8 cellular contexts compared by ENCODE assay signal in genomic region chr11:64845736-64846129, GRCh38. TPM values are rescaled to one million over a fixed set of nuclear protein-coding genes. Genes with fewer than 3 reads are reported as not detected.
DNase-seq lines count a peak whose midpoint lies in the region; ATAC-seq, FAIRE-seq and TF ChIP-seq lines count a peak whose summit lies in the region.
"Not testable (repeated sequence)": the region's sequence is repeated elsewhere in the genome, so short reads cannot be mapped to it uniquely, and the experiment has no call there.

No MANE protein-coding gene starts in this region.

- H3K27ac Mint-ChIP-seq in CD4-positive, CD25-positive, alpha-beta regulatory T cell = peak overlapping the region in 1 of 3 donors; percentile 69
- H3K27ac Mint-ChIP-seq in T-helper 2 cell treated with Interferon-gamma antibody and Interleukin-4, amounts not matched to agents 5 μg/mL and 100 μg/mL, for 36 hours; activated T-cell treated with anti-CD3 and anti-CD28 coated beads, Interleukin-2, amount 50 U/mL, for 72 hours; central memory CD8-positive, alpha-beta T cell (ENCODE audit: low read depth): not testable (repeated sequence)
- peak overlapping the region; percentile 74 to 79 for H3K27ac Mint-ChIP-seq in natural killer cell
- H3K27ac Mint-ChIP-seq in stimulated activated memory B cell treated with anti-CD40 and anti-IgM and Interleukin-4, amounts not matched to agents 10 μg/mL and 1 μg/mL and 100 μg/mL, for 72 hours = peak overlapping the region; percentile 62

- H3K79me2 ChIP-seq in HCT116 (ENCODE audit: insufficient read depth, low read length) = peaks cover 22% of the 10 kb centered on the region
- not testable (repeated sequence) for H3K79me2 ChIP-seq in HepG2 (ENCODE audit: insufficient read depth, low read length)

- BruUV-seq in HCT116 (replicated peaks; lab: Mats Ljungman, UMichigan); HepG2 (replicated peaks; lab: Mats Ljungman, UMichigan): not testable (repeated sequence)

- not testable (repeated sequence) for H3K27me3 ChIP-seq in CD4-positive, CD25-positive, alpha-beta regulatory T cell (ENCODE audit: control insufficient read depth, insufficient read depth, low read length); HCT116 (ENCODE audit: insufficient read depth, low read length); HepG2 (ENCODE audit: control insufficient read depth in 1 of 2, insufficient read depth in 2 of 2, low read length in 2 of 2)

- H3K9me3 Mint-ChIP-seq in CD4-positive, CD25-positive, alpha-beta regulatory T cell; T-helper 2 cell treated with Interferon-gamma antibody and Interleukin-4, amounts not matched to agents 5 μg/mL and 100 μg/mL, for 36 hours; activated T-cell treated with anti-CD3 and anti-CD28 coated beads, Interleukin-2, amount 50 U/mL, for 72 hours; central memory CD8-positive, alpha-beta T cell; natural killer cell; stimulated activated memory B cell treated with anti-CD40 and anti-IgM and Interleukin-4, amounts not matched to agents 10 μg/mL and 1 μg/mL and 100 μg/mL, for 72 hours: not testable (repeated sequence)

- TF ChIP-seq RAD21 in HCT116 (IDR thresholded peaks at IDR 0.05; ENCODE audit: low read depth); HepG2 (CRISPR knock-in tag; IDR thresholded peaks at IDR 0.05): not testable (repeated sequence)

- TF ChIP-seq CTCF in HCT116 (IDR thresholded peaks at IDR 0.05 in 2 of 3, conservative IDR thresholded peaks at IDR 0.05 in 1 of 3; ENCODE audit: borderline replicate concordance in 1 of 3, insufficient read depth in 1 of 3, low read depth in 2 of 3, low read length in 2 of 3); HepG2 (CRISPR knock-in tag; IDR thresholded peaks at IDR 0.05); natural killer cell (IDR thresholded peaks at IDR 0.05): not testable (repeated sequence)

- peak overlapping the region; percentile 71 for H3K27ac ChIP-seq in CD4-positive, CD25-positive, alpha-beta regulatory T cell (ENCODE audit: insufficient read depth, low read length, poor library complexity, severe bottlenecking)
- H3K27ac ChIP-seq in HCT116 (ENCODE audit: low read depth, low read length) = peak overlapping the region; percentile 88
- not testable (repeated sequence) for H3K27ac ChIP-seq in HepG2 (ENCODE audit: extremely low read length, insufficient read depth, low read length)

- peak overlapping the region in 1 of 4 donors; percentile 19 for H3K4me3 Mint-ChIP-seq in CD4-positive, CD25-positive, alpha-beta regulatory T cell
- peak overlapping the region; percentile 15 for H3K4me3 Mint-ChIP-seq in T-helper 2 cell treated with Interferon-gamma antibody and Interleukin-4, amounts not matched to agents 5 μg/mL and 100 μg/mL, for 36 hours
- H3K4me3 Mint-ChIP-seq in activated T-cell treated with anti-CD3 and anti-CD28 coated beads, Interleukin-2, amount 50 U/mL, for 72 hours = peak overlapping the region; percentile 55 to 83
- peak overlapping the region; percentile 80 for H3K4me3 Mint-ChIP-seq in central memory CD8-positive, alpha-beta T cell
- peak overlapping the region; percentile 4 for H3K4me3 Mint-ChIP-seq in natural killer cell
- not testable (repeated sequence) for H3K4me3 Mint-ChIP-seq in stimulated activated memory B cell treated with anti-CD40 and anti-IgM and Interleukin-4, amounts not matched to agents 10 μg/mL and 1 μg/mL and 100 μg/mL, for 72 hours

- H3K36me3 Mint-ChIP-seq in CD4-positive, CD25-positive, alpha-beta regulatory T cell; T-helper 2 cell treated with Interferon-gamma antibody and Interleukin-4, amounts not matched to agents 5 μg/mL and 100 μg/mL, for 36 hours (ENCODE audit: low read depth); activated T-cell treated with anti-CD3 and anti-CD28 coated beads, Interleukin-2, amount 50 U/mL, for 72 hours (ENCODE audit: insufficient read depth in 2 of 2); central memory CD8-positive, alpha-beta T cell (ENCODE audit: insufficient read depth); natural killer cell; stimulated activated memory B cell treated with anti-CD40 and anti-IgM and Interleukin-4, amounts not matched to agents 10 μg/mL and 1 μg/mL and 100 μg/mL, for 72 hours: not testable (repeated sequence)

- peaks cover 0 to 52% (median 26%) of the 10 kb centered on the region in 4 donors for H3K4me1 Mint-ChIP-seq in CD4-positive, CD25-positive, alpha-beta regulatory T cell
- peaks cover 23% of the 10 kb centered on the region for H3K4me1 Mint-ChIP-seq in T-helper 2 cell treated with Interferon-gamma antibody and Interleukin-4, amounts not matched to agents 5 μg/mL and 100 μg/mL, for 36 hours (ENCODE audit: low read depth)
- H3K4me1 Mint-ChIP-seq in activated T-cell treated with anti-CD3 and anti-CD28 coated beads, Interleukin-2, amount 50 U/mL, for 72 hours (ENCODE audit: low read depth) = peaks cover 55% of the 10 kb centered on the region
- H3K4me1 Mint-ChIP-seq in central memory CD8-positive, alpha-beta T cell = peaks cover 47% of the 10 kb centered on the region
- H3K4me1 Mint-ChIP-seq in natural killer cell = peaks cover 31 to 46% of the 10 kb centered on the region in 2 donors
- H3K4me1 Mint-ChIP-seq in stimulated activated memory B cell treated with anti-CD40 and anti-IgM and Interleukin-4, amounts not matched to agents 10 μg/mL and 1 μg/mL and 100 μg/mL, for 72 hours = peaks cover 56% of the 10 kb centered on the region

- H3K4me3 ChIP-seq in CD4-positive, CD25-positive, alpha-beta regulatory T cell (ENCODE audit: low read depth, low read length); HCT116 (replicated peaks in 1 of 2; ENCODE audit: low read depth in 1 of 2, low read length in 2 of 2); HepG2 (replicated peaks in 1 of 3; ENCODE audit: insufficient read depth in 1 of 3, low read depth in 2 of 3, low read length in 3 of 3): not testable (repeated sequence)

- RAD21 ChIA-PET in HCT116 (lab: Charles Lee; ENCODE audit: low non-redundant PET in 1 of 2, low total read pairs in 2 of 2, uncharacterized antibody in 2 of 2, unreplicated experiment in 2 of 2) = not testable (repeated sequence)

- H3K9me2 ChIP-seq in HCT116 (ENCODE audit: insufficient read depth) = not testable (repeated sequence)

- H3K27me3 Mint-ChIP-seq in CD4-positive, CD25-positive, alpha-beta regulatory T cell; T-helper 2 cell treated with Interferon-gamma antibody and Interleukin-4, amounts not matched to agents 5 μg/mL and 100 μg/mL, for 36 hours (ENCODE audit: low read depth); activated T-cell treated with anti-CD3 and anti-CD28 coated beads, Interleukin-2, amount 50 U/mL, for 72 hours (ENCODE audit: low read depth); central memory CD8-positive, alpha-beta T cell; natural killer cell (ENCODE audit: low read depth in 2 of 2); stimulated activated memory B cell treated with anti-CD40 and anti-IgM and Interleukin-4, amounts not matched to agents 10 μg/mL and 1 μg/mL and 100 μg/mL, for 72 hours: not testable (repeated sequence)

- intact Hi-C loops in HCT116 (cut with micrococcal nuclease) = loop anchor here (2.0 to 10.0 kb wide), 5 partner anchors 152 to 409 kb away; partner anchors contain the start of genes BATF2, CAPN1, SNX15 and TM7SF2
- intact Hi-C loops in HepG2 (cut with micrococcal nuclease; ENCODE audit: unreplicated experiment) = loop anchor here (5.0 to 10.0 kb wide), 3 partner anchors 43 to 152 kb away; partner anchors contain the start of genes BATF2 and MAP4K2
- intact Hi-C loops in natural killer cell (cut with micrococcal nuclease) = loop anchor here (2.0 to 10.0 kb wide), 4 partner anchors 19 to 489 kb away; partner anchors contain the start of genes ARL2, DPF2 and TM7SF2

- 24% methylated on average over 5 of the region's 8 CpGs for WGBS in HepG2 (ENCODE audit: low lambda C conversion rate)

- H2AFZ ChIP-seq in HCT116 (ENCODE audit: low read depth, low read length, poor library complexity, severe bottlenecking); HepG2 (ENCODE audit: low read length): not testable (repeated sequence)

- ATAC-seq in CD4-positive, CD25-positive, alpha-beta regulatory T cell (ENCODE audit: low read depth in 2 of 2); HCT116; activated T-cell treated with anti-CD3 and anti-CD28 coated beads, Interleukin-2, amount 50 U/mL, for 72 hours (replicated peaks in 1 of 2); central memory CD8-positive, alpha-beta T cell (replicated peaks; ENCODE audit: extremely low read depth, poor library complexity, severe bottlenecking); HepG2; natural killer cell; stimulated activated memory B cell treated with anti-CD40 and anti-IgM and Interleukin-4, amounts not matched to agents 10 μg/mL and 1 μg/mL and 100 μg/mL, for 72 hours: not testable (repeated sequence)

- H3K4me1 ChIP-seq in CD4-positive, CD25-positive, alpha-beta regulatory T cell (ENCODE audit: control insufficient read depth, insufficient read depth, low read length, poor library complexity, severe bottlenecking) = peaks cover 53% of the 10 kb centered on the region
- peaks cover 66 to 85% of the 10 kb centered on the region in 2 experiments for H3K4me1 ChIP-seq in HCT116 (ENCODE audit: control insufficient read depth in 1 of 2, insufficient read depth in 2 of 2, low read length in 2 of 2)
- peaks cover 77% of the 10 kb centered on the region for H3K4me1 ChIP-seq in HepG2 (ENCODE audit: insufficient read depth, low read length)

- TF ChIP-seq EP300 in HepG2 (IDR thresholded peaks at IDR 0.05; ENCODE audit: low read depth in 2 of 2, low read length in 2 of 2); HepG2 (CRISPR knock-in tag; IDR thresholded peaks at IDR 0.05; ENCODE audit: borderline replicate concordance): not testable (repeated sequence)

- DNase-seq in CD4-positive, CD25-positive, alpha-beta regulatory T cell; HCT116 (ENCODE audit: low read depth, low spot score); T-helper 2 cell treated with Interferon-gamma antibody and Interleukin-4, amounts not matched to agents 5 μg/mL and 100 μg/mL, for 36 hours (ENCODE audit: low spot score); activated T-cell treated with anti-CD3 and anti-CD28 coated beads, Interleukin-2, amount 50 U/mL, for 72 hours; central memory CD8-positive, alpha-beta T cell (ENCODE audit: low spot score in 2 of 2); HepG2 (ENCODE audit: low spot score); natural killer cell: not testable (repeated sequence)

- H3K9ac ChIP-seq in HCT116 (ENCODE audit: low read length) = 0 out of 2 replicates have a peak overlapping the region, but pooled peaks have one; percentile 87
- H3K9ac ChIP-seq in HepG2 (ENCODE audit: insufficient read depth, low read depth, low read length) = not testable (repeated sequence)

- CTCF ChIA-PET in HCT116 (lab: Charles Lee) = interaction anchor here (0.8 to 7.3 kb wide), 7 partner anchors 10 to 267 kb away, joined by 3 to 112 read pairs (median 3); partner anchors contain the start of gene BATF2
- CTCF ChIA-PET in HepG2 (lab: Yijun Ruan, JAX; ENCODE audit: low intra/inter-chr PET ratio, low total read pairs) = interaction anchor here (2.1 to 4.5 kb wide), 2 partner anchors 33 to 48 kb away, joined by 6 to 72 read pairs; partner anchors contain the start of gene EHD1

- in situ Hi-C loops in HepG2 (cut with HindIII; ENCODE audit: extremely low pct_ligation_motif_present, low pct_unique_long_range_greater_than_20kb) = loop anchor here (5.0 kb wide), 1 partner anchor 47 kb away; no protein-coding TSS in a partner anchor

- H3K36me3 ChIP-seq in CD4-positive, CD25-positive, alpha-beta regulatory T cell (ENCODE audit: control insufficient read depth, insufficient read depth, low read length); HCT116 (ENCODE audit: control insufficient read depth in 1 of 2, insufficient read depth in 2 of 2, low read length in 2 of 2); HepG2 (replicated peaks in 1 of 2; ENCODE audit: control insufficient read depth in 1 of 2, insufficient read depth in 2 of 2, low read length in 2 of 2): not testable (repeated sequence)

- POLR2A ChIA-PET in HCT116 (lab: Charles Lee) = interaction anchor here (0.6 to 6.0 kb wide), 6 partner anchors 10 to 416 kb away, joined by 3 to 36 read pairs (median 3); partner anchors contain the start of genes EHD1 and POLA2
- POLR2A ChIA-PET in HepG2 (lab: Yijun Ruan, JAX) = interaction anchor here (0.7 to 4.7 kb wide), 8 partner anchors 25 to 1014 kb away, joined by 3 to 30 read pairs (median 4); partner anchors contain the start of genes ARL2, BATF2 and EHD1

- not testable (repeated sequence) for H3K9me3 ChIP-seq in CD4-positive, CD25-positive, alpha-beta regulatory T cell (ENCODE audit: control insufficient read depth in 2 of 2, low read length in 2 of 2); HCT116 (ENCODE audit: control insufficient read depth in 1 of 2, insufficient read depth in 1 of 2, low read depth in 1 of 2, low read length in 2 of 2); HepG2 (ENCODE audit: low read length)

- FAIRE-seq in HepG2 (lab: Jason Lieb, UNC) = not testable (repeated sequence)

- not testable (repeated sequence) for TF ChIP-seq POLR2A in HCT116 (IDR thresholded peaks at IDR 0.05; ENCODE audit: borderline replicate concordance, extremely low read depth, insufficient read depth, insufficient read length); HepG2 (IDR thresholded peaks at IDR 0.05; ENCODE audit: insufficient read depth in 1 of 2, low read depth in 2 of 2, low read length in 2 of 2)

- not testable (repeated sequence) for H4K20me1 ChIP-seq in HCT116 (ENCODE audit: insufficient read depth); HepG2 (ENCODE audit: insufficient read depth, low read length)

- peak overlapping the region; percentile 100 for H3K4me2 ChIP-seq in HCT116 (ENCODE audit: low read length)
- H3K4me2 ChIP-seq in HepG2 (ENCODE audit: low read depth, low read length) = not testable (repeated sequence)

RNA-seq across cellular contexts. Expression of gene CDC42BPG, which starts 1.3 kb away (rescaled TPM):
- total RNA-seq in CD4-positive, CD25-positive, alpha-beta regulatory T cell = 11.6 TPM
- under 1 TPM in 2 of 4 donors, not detected in 2; 0.11 to 0.13 TPM for polyA plus RNA-seq in CD4-positive, CD25-positive, alpha-beta regulatory T cell
- 30.1 TPM for total RNA-seq in HCT116 (2021; ENCODE audit: unreplicated experiment)
- polyA plus RNA-seq in HCT116 (2012) = 19.3 TPM in 2 replicates
- total RNA-seq in activated T-cell treated with anti-CD3 and anti-CD28 coated beads, Interleukin-2, amount 50 U/mL, for 72 hours = 1 to 10 TPM; 1.1 to 1.5 TPM
- total RNA-seq in HepG2 (2016; rRNA removed; fragmentation: Illumina TruSeq; extraction: Trizol) = 0.77 and 1.4 TPM in 2 replicates
- 0.10 and 0.35 TPM in 2 replicates for total RNA-seq in HepG2 (2016; cell fraction: cytosol; rRNA removed; fragmentation: Illumina TruSeq; extraction: Trizol; ENCODE audit: low read depth)
- total RNA-seq in HepG2 (2016; cell fraction: insoluble cytoplasmic fraction; rRNA removed; fragmentation: Illumina TruSeq; extraction: Trizol) = 0.42 and 1.4 TPM in 2 replicates
- total RNA-seq in HepG2 (2016; cell fraction: membrane; rRNA removed; fragmentation: Illumina TruSeq; extraction: Trizol) = 0.37 and 0.38 TPM in 2 replicates
- 1.8 and 2.0 TPM in 2 replicates for total RNA-seq in HepG2 (2016; cell fraction: nucleus; rRNA removed; fragmentation: Illumina TruSeq; extraction: Trizol)
- polyA plus RNA-seq in HepG2 (2011; rRNA removed) = 0.55 and 0.99 TPM in 2 replicates
- 0.34 and 0.54 TPM in 2 replicates for polyA plus RNA-seq in HepG2 (2011; cell fraction: cytosol; rRNA removed)
- polyA plus RNA-seq in HepG2 (2011; cell fraction: nucleus; rRNA removed) = 6.3 and 7.3 TPM in 2 replicates
- polyA plus RNA-seq in HepG2 (2012) = 1.2 and 1.3 TPM in 2 replicates
- 0.06 and 0.11 TPM in 2 replicates for polyA plus RNA-seq in HepG2 (2016; cell fraction: cytosol; fragmentation: Illumina TruSeq; extraction: Trizol; ENCODE audit: low read depth)
- polyA plus RNA-seq in HepG2 (2016; cell fraction: insoluble cytoplasmic fraction; fragmentation: Illumina TruSeq; extraction: Trizol; ENCODE audit: low read depth) = 0.63 and 0.75 TPM in 2 replicates
- polyA plus RNA-seq in HepG2 (2016; cell fraction: membrane; fragmentation: Illumina TruSeq; extraction: Trizol; ENCODE audit: low read depth) = 0.24 and 0.70 TPM in 2 replicates
- 4.9 and 5.6 TPM in 2 replicates for polyA plus RNA-seq in HepG2 (2016; cell fraction: nucleus; fragmentation: Illumina TruSeq; extraction: Trizol; ENCODE audit: insufficient read depth, low read depth)
- 1.3 and 2.7 TPM in 2 replicates for polyA minus RNA-seq in HepG2 (2011; rRNA and poly(A)+ RNA removed; ENCODE audit: low replicate concordance)
- 0.59 and 1.6 TPM in 2 replicates for polyA minus RNA-seq in HepG2 (2011; cell fraction: cytosol; rRNA and poly(A)+ RNA removed)
- 1.9 and 4.0 TPM in 2 replicates for polyA minus RNA-seq in HepG2 (2011; cell fraction: nucleus; rRNA and poly(A)+ RNA removed)
- total RNA-seq in natural killer cell = 10 to 100 TPM in 2 of 3 donors, 1 to 10 TPM in 1; 8.2 to 12.7 (median 10.7) TPM

RNA-seq across cellular contexts. Expression of gene EHD1, which starts 32.7 kb away (rescaled TPM):
- total RNA-seq in CD4-positive, CD25-positive, alpha-beta regulatory T cell = 201 TPM
- polyA plus RNA-seq in CD4-positive, CD25-positive, alpha-beta regulatory T cell = 100 to 1,000 TPM; 180 to 223 (median 183) TPM
- total RNA-seq in HCT116 (2021; ENCODE audit: unreplicated experiment) = 48.1 TPM
- polyA plus RNA-seq in HCT116 (2012) = 43.5 and 70.0 TPM in 2 replicates
- total RNA-seq in activated T-cell treated with anti-CD3 and anti-CD28 coated beads, Interleukin-2, amount 50 U/mL, for 72 hours = 100 to 1,000 TPM; 136 to 159 TPM
- total RNA-seq in HepG2 (2016; rRNA removed; fragmentation: Illumina TruSeq; extraction: Trizol) = 22.0 and 26.6 TPM in 2 replicates
- total RNA-seq in HepG2 (2016; cell fraction: cytosol; rRNA removed; fragmentation: Illumina TruSeq; extraction: Trizol; ENCODE audit: low read depth) = 8.1 and 9.7 TPM in 2 replicates
- 22.9 and 29.1 TPM in 2 replicates for total RNA-seq in HepG2 (2016; cell fraction: insoluble cytoplasmic fraction; rRNA removed; fragmentation: Illumina TruSeq; extraction: Trizol)
- total RNA-seq in HepG2 (2016; cell fraction: membrane; rRNA removed; fragmentation: Illumina TruSeq; extraction: Trizol) = 11.0 and 11.5 TPM in 2 replicates
- 16.8 and 19.6 TPM in 2 replicates for total RNA-seq in HepG2 (2016; cell fraction: nucleus; rRNA removed; fragmentation: Illumina TruSeq; extraction: Trizol)
- 23.6 and 29.4 TPM in 2 replicates for polyA plus RNA-seq in HepG2 (2011; rRNA removed)
- polyA plus RNA-seq in HepG2 (2011; cell fraction: cytosol; rRNA removed) = 20.8 and 31.1 TPM in 2 replicates
- polyA plus RNA-seq in HepG2 (2011; cell fraction: nucleus; rRNA removed) = 42.3 and 43.0 TPM in 2 replicates
- 18.8 and 23.3 TPM in 2 replicates for polyA plus RNA-seq in HepG2 (2012)
- polyA plus RNA-seq in HepG2 (2016; cell fraction: cytosol; fragmentation: Illumina TruSeq; extraction: Trizol; ENCODE audit: low read depth) = 3.5 and 3.9 TPM in 2 replicates
- 29.0 and 35.3 TPM in 2 replicates for polyA plus RNA-seq in HepG2 (2016; cell fraction: insoluble cytoplasmic fraction; fragmentation: Illumina TruSeq; extraction: Trizol; ENCODE audit: low read depth)
- 7.9 and 9.3 TPM in 2 replicates for polyA plus RNA-seq in HepG2 (2016; cell fraction: membrane; fragmentation: Illumina TruSeq; extraction: Trizol; ENCODE audit: low read depth)
- polyA plus RNA-seq in HepG2 (2016; cell fraction: nucleus; fragmentation: Illumina TruSeq; extraction: Trizol; ENCODE audit: insufficient read depth, low read depth) = 33.4 and 34.4 TPM in 2 replicates
- polyA minus RNA-seq in HepG2 (2011; rRNA and poly(A)+ RNA removed; ENCODE audit: low replicate concordance) = 63.9 and 78.7 TPM in 2 replicates
- polyA minus RNA-seq in HepG2 (2011; cell fraction: cytosol; rRNA and poly(A)+ RNA removed) = 21.2 and 28.0 TPM in 2 replicates
- 15.5 and 22.1 TPM in 2 replicates for polyA minus RNA-seq in HepG2 (2011; cell fraction: nucleus; rRNA and poly(A)+ RNA removed)
- total RNA-seq in natural killer cell = 100 to 1,000 TPM; 218 to 246 (median 225) TPM

RNA-seq across cellular contexts. Expression of gene MEN1, which starts 35.4 kb away (rescaled TPM):
- 31.3 TPM for total RNA-seq in CD4-positive, CD25-positive, alpha-beta regulatory T cell
- 10 to 100 TPM; 20.9 to 26.1 (median 24.5) TPM for polyA plus RNA-seq in CD4-positive, CD25-positive, alpha-beta regulatory T cell
- total RNA-seq in HCT116 (2021; ENCODE audit: unreplicated experiment) = 62.1 TPM
- polyA plus RNA-seq in HCT116 (2012) = 46.8 and 54.0 TPM in 2 replicates
- 10 to 100 TPM; 33.8 to 36.3 TPM for total RNA-seq in activated T-cell treated with anti-CD3 and anti-CD28 coated beads, Interleukin-2, amount 50 U/mL, for 72 hours
- 15.3 and 20.5 TPM in 2 replicates for total RNA-seq in HepG2 (2016; rRNA removed; fragmentation: Illumina TruSeq; extraction: Trizol)
- 3.8 and 4.3 TPM in 2 replicates for total RNA-seq in HepG2 (2016; cell fraction: cytosol; rRNA removed; fragmentation: Illumina TruSeq; extraction: Trizol; ENCODE audit: low read depth)
- total RNA-seq in HepG2 (2016; cell fraction: insoluble cytoplasmic fraction; rRNA removed; fragmentation: Illumina TruSeq; extraction: Trizol) = 11.7 and 21.5 TPM in 2 replicates
- total RNA-seq in HepG2 (2016; cell fraction: membrane; rRNA removed; fragmentation: Illumina TruSeq; extraction: Trizol) = 9.8 and 11.2 TPM in 2 replicates
- total RNA-seq in HepG2 (2016; cell fraction: nucleus; rRNA removed; fragmentation: Illumina TruSeq; extraction: Trizol) = 16.8 and 17.9 TPM in 2 replicates
- 27.3 and 30.9 TPM in 2 replicates for polyA plus RNA-seq in HepG2 (2011; rRNA removed)
- 11.1 and 16.7 TPM in 2 replicates for polyA plus RNA-seq in HepG2 (2011; cell fraction: cytosol; rRNA removed)
- polyA plus RNA-seq in HepG2 (2011; cell fraction: nucleus; rRNA removed) = 97.2 and 109 TPM in 2 replicates
- 19.6 and 26.4 TPM in 2 replicates for polyA plus RNA-seq in HepG2 (2012)
- polyA plus RNA-seq in HepG2 (2016; cell fraction: cytosol; fragmentation: Illumina TruSeq; extraction: Trizol; ENCODE audit: low read depth) = 5.0 and 5.9 TPM in 2 replicates
- 24.4 and 31.0 TPM in 2 replicates for polyA plus RNA-seq in HepG2 (2016; cell fraction: insoluble cytoplasmic fraction; fragmentation: Illumina TruSeq; extraction: Trizol; ENCODE audit: low read depth)
- 13.6 and 15.0 TPM in 2 replicates for polyA plus RNA-seq in HepG2 (2016; cell fraction: membrane; fragmentation: Illumina TruSeq; extraction: Trizol; ENCODE audit: low read depth)
- 70.2 and 70.8 TPM in 2 replicates for polyA plus RNA-seq in HepG2 (2016; cell fraction: nucleus; fragmentation: Illumina TruSeq; extraction: Trizol; ENCODE audit: insufficient read depth, low read depth)
- polyA minus RNA-seq in HepG2 (2011; rRNA and poly(A)+ RNA removed; ENCODE audit: low replicate concordance) = 38.1 and 40.7 TPM in 2 replicates
- polyA minus RNA-seq in HepG2 (2011; cell fraction: cytosol; rRNA and poly(A)+ RNA removed) = 14.8 and 15.4 TPM in 2 replicates
- 11.1 and 15.7 TPM in 2 replicates for polyA minus RNA-seq in HepG2 (2011; cell fraction: nucleus; rRNA and poly(A)+ RNA removed)
- 10 to 100 TPM; 29.3 to 42.2 (median 32.2) TPM for total RNA-seq in natural killer cell

RNA-seq across cellular contexts. Expression of gene MAP4K2, which starts 42.7 kb away (rescaled TPM):
- total RNA-seq in CD4-positive, CD25-positive, alpha-beta regulatory T cell = 85.0 TPM
- polyA plus RNA-seq in CD4-positive, CD25-positive, alpha-beta regulatory T cell = 10 to 100 TPM; 31.5 to 39.5 (median 34.8) TPM
- total RNA-seq in HCT116 (2021; ENCODE audit: unreplicated experiment) (44.2 TPM), HepG2 (2016; rRNA removed; fragmentation: Illumina TruSeq; extraction: Trizol) (7.8 and 8.3 TPM in 2 replicates), natural killer cell (10 to 100 TPM; 38.3 to 40.6 (median 38.7) TPM)
- polyA plus RNA-seq in HCT116 (2012) = 37.5 and 38.1 TPM in 2 replicates
- 10 to 100 TPM; 74.7 to 84.5 TPM for total RNA-seq in activated T-cell treated with anti-CD3 and anti-CD28 coated beads, Interleukin-2, amount 50 U/mL, for 72 hours
- total RNA-seq in HepG2 (2016; cell fraction: cytosol; rRNA removed; fragmentation: Illumina TruSeq; extraction: Trizol; ENCODE audit: low read depth) = 3.5 and 4.1 TPM in 2 replicates
- total RNA-seq in HepG2 (2016; cell fraction: insoluble cytoplasmic fraction; rRNA removed; fragmentation: Illumina TruSeq; extraction: Trizol) = 4.8 and 7.6 TPM in 2 replicates
- total RNA-seq in HepG2 (2016; cell fraction: membrane; rRNA removed; fragmentation: Illumina TruSeq; extraction: Trizol) = 10.9 and 11.1 TPM in 2 replicates
- 6.7 and 7.4 TPM in 2 replicates for total RNA-seq in HepG2 (2016; cell fraction: nucleus; rRNA removed; fragmentation: Illumina TruSeq; extraction: Trizol)
- 15.5 and 17.6 TPM in 2 replicates for polyA plus RNA-seq in HepG2 (2011; rRNA removed)
- 7.7 and 11.1 TPM in 2 replicates for polyA plus RNA-seq in HepG2 (2011; cell fraction: cytosol; rRNA removed)
- 71.3 and 101 TPM in 2 replicates for polyA plus RNA-seq in HepG2 (2011; cell fraction: nucleus; rRNA removed)
- polyA plus RNA-seq in HepG2 (2012) = 8.7 and 10.1 TPM in 2 replicates
- polyA plus RNA-seq in HepG2 (2016; cell fraction: cytosol; fragmentation: Illumina TruSeq; extraction: Trizol; ENCODE audit: low read depth) = 5.1 and 6.2 TPM in 2 replicates
- 7.8 and 9.1 TPM in 2 replicates for polyA plus RNA-seq in HepG2 (2016; cell fraction: insoluble cytoplasmic fraction; fragmentation: Illumina TruSeq; extraction: Trizol; ENCODE audit: low read depth)
- 9.5 and 11.8 TPM in 2 replicates for polyA plus RNA-seq in HepG2 (2016; cell fraction: membrane; fragmentation: Illumina TruSeq; extraction: Trizol; ENCODE audit: low read depth)
- polyA plus RNA-seq in HepG2 (2016; cell fraction: nucleus; fragmentation: Illumina TruSeq; extraction: Trizol; ENCODE audit: insufficient read depth, low read depth) = 20.0 and 20.1 TPM in 2 replicates
- 25.9 and 40.8 TPM in 2 replicates for polyA minus RNA-seq in HepG2 (2011; rRNA and poly(A)+ RNA removed; ENCODE audit: low replicate concordance)
- 4.3 and 6.6 TPM in 2 replicates for polyA minus RNA-seq in HepG2 (2011; cell fraction: cytosol; rRNA and poly(A)+ RNA removed)
- polyA minus RNA-seq in HepG2 (2011; cell fraction: nucleus; rRNA and poly(A)+ RNA removed) = 8.7 and 10.9 TPM in 2 replicates
